In the genomic region with DNA sequence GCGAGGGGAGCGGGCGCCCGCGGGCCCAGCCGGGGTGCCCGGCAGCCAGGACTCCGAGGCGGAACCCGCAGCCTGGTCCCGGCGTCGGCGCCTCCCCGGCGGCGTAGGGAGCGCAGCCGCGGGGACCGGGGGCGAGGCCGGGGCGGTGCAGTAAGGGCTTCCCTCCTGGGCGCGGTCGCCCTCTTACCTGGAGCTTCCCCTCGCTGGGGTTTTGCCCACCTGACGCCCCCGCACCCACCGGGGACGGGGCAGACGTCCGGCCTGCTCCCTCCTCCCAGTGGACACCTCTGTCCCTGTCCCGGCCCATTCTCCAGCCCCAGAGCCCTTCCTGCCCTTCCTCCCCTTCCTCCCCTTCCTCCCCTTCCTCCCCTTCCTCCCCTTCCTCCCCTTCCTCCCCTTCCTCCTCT, we compare ENCODE assay signal across 8 cellular contexts. TPM values are rescaled to one million over a fixed set of nuclear protein-coding genes. Genes with fewer than 3 reads are reported as not detected.
DNase-seq lines count a peak whose midpoint lies in the region; ATAC-seq and TF ChIP-seq lines count a peak whose summit lies in the region.

No MANE protein-coding gene starts in this region.

- no peak for TF ChIP-seq CTCF in fibroblast of lung (conservative IDR thresholded peaks at IDR 0.05 in 1 of 2, IDR thresholded peaks at IDR 0.05 in 1 of 2; ENCODE audit: low read depth in 1 of 2, low read length in 2 of 2)

- no peaks in the 10 kb centered on the region for H3K27me3 Mint-ChIP-seq in activated CD4-positive, alpha-beta memory T cell treated with anti-CD3 and anti-CD28 coated beads, Interleukin-2, amount 10 ng/mL, durations not matched to agents 7 days and 5 days

- peak overlapping the region; percentile 93 for H3K4me2 ChIP-seq in fibroblast of lung (ENCODE audit: extremely low read depth, insufficient read depth, low read length)
- peak overlapping the region; percentile 61 for H3K4me2 ChIP-seq in trophoblast cell (ENCODE audit: low read length)

- H3K4ac ChIP-seq in trophoblast cell (ENCODE audit: low read depth, low read length): peak overlapping the region; percentile 95

- WGBS in trophoblast cell (ENCODE audit: extremely low coverage, insufficient coverage, insufficient read length): no CpG with 5 or more reads among the region's 35 CpGs

- peaks cover 2% of the 10 kb centered on the region for H4K20me1 ChIP-seq in fibroblast of lung (ENCODE audit: control insufficient read depth, extremely low read depth, insufficient read depth, low read length)

- H3K36me3 ChIP-seq in fibroblast of lung (ENCODE audit: control insufficient read depth, insufficient read depth, low read length) (peaks cover 8% of the 10 kb centered on the region), trophoblast cell (ENCODE audit: control insufficient read depth in 1 of 2, insufficient read depth in 2 of 2, low read length in 2 of 2) (peaks cover 14% of the 10 kb centered on the region in 2 experiments)

- H3K27me3 ChIP-seq in fibroblast of lung (ENCODE audit: control insufficient read depth, insufficient read depth, low read length) (no peaks in the 10 kb centered on the region), trophoblast cell (ENCODE audit: insufficient read depth, low read length) (no peaks in the 10 kb centered on the region)

- CTCF ChIA-PET in activated CD4-positive, alpha-beta memory T cell treated with anti-CD3 and anti-CD28 coated beads, Interleukin-2, amount 10 ng/mL, durations not matched to agents 7 days and 5 days (lab: Charles Lee): interaction anchor here (0.7 to 1.6 kb wide), 10 partner anchors 25 to 477 kb away, joined by 3 to 8 read pairs (median 4); partner anchors contain the start of genes TMBIM6 and TUBA1B

- H2BK120ac ChIP-seq in trophoblast cell (ENCODE audit: insufficient read depth, low read length, poor library complexity): peak overlapping the region; percentile 90

- H2AFZ ChIP-seq in fibroblast of lung (ENCODE audit: low read length): peak overlapping the region; percentile 59
- peak overlapping the region; percentile 75 for H2AFZ ChIP-seq in trophoblast cell (ENCODE audit: insufficient read depth, low read length, poor library complexity)

- H3K79me2 ChIP-seq in fibroblast of lung (ENCODE audit: control insufficient read depth, insufficient read depth, low read length): peaks cover 52% of the 10 kb centered on the region
- peaks cover 28% of the 10 kb centered on the region for H3K79me2 ChIP-seq in trophoblast cell (ENCODE audit: control insufficient read depth, insufficient read depth, low read length, poor library complexity)

- H3K9ac ChIP-seq in fibroblast of lung (ENCODE audit: insufficient read depth, low read length) (peak overlapping the region; percentile 72), trophoblast cell (ENCODE audit: low read length) (peak overlapping the region; percentile 61)

- H3K27ac ChIP-seq in fibroblast of lung (ENCODE audit: insufficient read depth, low read length) (peak overlapping the region; percentile 98), trophoblast cell (ENCODE audit: low read depth, low read length) (peak overlapping the region; percentile 84)

- peaks cover 23% of the 10 kb centered on the region for H3K4me1 ChIP-seq in fibroblast of lung (ENCODE audit: control insufficient read depth, extremely low read depth, insufficient read depth, low read length)
- peaks cover 11 to 14% of the 10 kb centered on the region in 2 experiments for H3K4me1 ChIP-seq in trophoblast cell (ENCODE audit: control insufficient read depth in 1 of 2, insufficient read depth in 2 of 2, low read length in 2 of 2)

- peak overlapping the region; percentile 95 for H4K12ac ChIP-seq in trophoblast cell (ENCODE audit: low read depth, low read length)

- peak overlapping the region; percentile 98 for H4K91ac ChIP-seq in trophoblast cell (ENCODE audit: low read depth, low read length)

- H3K4me1 Mint-ChIP-seq in activated CD4-positive, alpha-beta memory T cell treated with anti-CD3 and anti-CD28 coated beads, Interleukin-2, amount 10 ng/mL, durations not matched to agents 7 days and 5 days: peaks cover 54% of the 10 kb centered on the region

- no peak overlapping the region for H3K23ac ChIP-seq in trophoblast cell (ENCODE audit: low read length)

- peak overlapping the region; percentile 95 for H3K27ac Mint-ChIP-seq in activated CD4-positive, alpha-beta memory T cell treated with anti-CD3 and anti-CD28 coated beads, Interleukin-2, amount 10 ng/mL, durations not matched to agents 7 days and 5 days

- peak; percentile 62 for DNase-seq in COLO668 (lab: John Stamatoyannopoulos, UW; ENCODE audit: unreplicated experiment)
- DNase-seq in activated CD4-positive, alpha-beta memory T cell treated with anti-CD3 and anti-CD28 coated beads, Interleukin-2, amount 10 ng/mL, durations not matched to agents 7 days and 5 days: no peak
- peak in 1 of 2 donors; percentile 54 for DNase-seq in fibroblast of lung (ENCODE audit: low read depth in 2 of 2)
- peak in 1 of 2 donors; percentile 54 for DNase-seq in trophoblast cell
- DNase-seq in LoVo (ENCODE audit: low spot score): no peak
- DNase-seq in globus pallidus (ENCODE audit: low spot score): no peak

- no peak overlapping the region for H2BK12ac ChIP-seq in trophoblast cell (ENCODE audit: low read length)

- no peaks in the 10 kb centered on the region for H3K9me3 Mint-ChIP-seq in activated CD4-positive, alpha-beta memory T cell treated with anti-CD3 and anti-CD28 coated beads, Interleukin-2, amount 10 ng/mL, durations not matched to agents 7 days and 5 days

- peaks cover 41% of the 10 kb centered on the region for H3K36me3 Mint-ChIP-seq in activated CD4-positive, alpha-beta memory T cell treated with anti-CD3 and anti-CD28 coated beads, Interleukin-2, amount 10 ng/mL, durations not matched to agents 7 days and 5 days (ENCODE audit: low read depth)

- peak overlapping the region; percentile 95 for H4K8ac ChIP-seq in trophoblast cell (ENCODE audit: low read depth, low read length)

- peak; percentile 39 for ATAC-seq in GM19452 (IDR thresholded peaks at IDR 0.05; ENCODE audit: unreplicated experiment)
- peak; percentile 21 for ATAC-seq in HG03457 (IDR thresholded peaks at IDR 0.05; ENCODE audit: unreplicated experiment)

- peak overlapping the region; percentile 91 for H3K18ac ChIP-seq in trophoblast cell (ENCODE audit: low read length)

- no peaks in the 10 kb centered on the region for H3K9me3 ChIP-seq in fibroblast of lung (ENCODE audit: control insufficient read depth, insufficient read depth, low read depth, low read length)
- no peaks in the 10 kb centered on the region for H3K9me3 ChIP-seq in trophoblast cell (ENCODE audit: insufficient read depth, low read depth, low read length)

- H3K4me3 Mint-ChIP-seq in activated CD4-positive, alpha-beta memory T cell treated with anti-CD3 and anti-CD28 coated beads, Interleukin-2, amount 10 ng/mL, durations not matched to agents 7 days and 5 days: peak overlapping the region; percentile 95

- H3K79me1 ChIP-seq in trophoblast cell (ENCODE audit: low read length): peaks cover 15% of the 10 kb centered on the region

- H2BK5ac ChIP-seq in trophoblast cell (ENCODE audit: low read depth, low read length, poor library complexity): peak overlapping the region; percentile 81

- H3K14ac ChIP-seq in trophoblast cell (ENCODE audit: low read length): peak overlapping the region; percentile 95

- POLR2A ChIA-PET in activated CD4-positive, alpha-beta memory T cell treated with anti-CD3 and anti-CD28 coated beads, Interleukin-2, amount 10 ng/mL, durations not matched to agents 7 days and 5 days (lab: Charles Lee): interaction anchor here (0.6 to 7.6 kb wide), 32 partner anchors 10 to 579 kb away, joined by 3 to 132 read pairs (median 5); partner anchors contain the start of genes BCDIN3D, LMBR1L, PRPH and RHEBL1

- H3K4me3 ChIP-seq in fibroblast of lung (replicated peaks in 1 of 4; ENCODE audit: control extremely low read depth in 1 of 4, insufficient read depth in 1 of 4, low read depth in 3 of 4, low read length in 4 of 4) (peak overlapping the region; percentile 67 to 99 (median 92)), trophoblast cell (ENCODE audit: low read depth, low read length) (peak overlapping the region; percentile 85)

- peak overlapping the region; percentile 3 for H2AK5ac ChIP-seq in trophoblast cell (ENCODE audit: low read length)

RNA-seq across cellular contexts. Expression of gene TUBA1C, which starts 0.4 kb away (rescaled TPM):
- total RNA-seq in activated CD4-positive, alpha-beta memory T cell treated with anti-CD3 and anti-CD28 coated beads, Interleukin-2, amount 10 ng/mL, durations not matched to agents 7 days and 5 days: 100 to 1,000 TPM; 250 to 262 TPM
- total RNA-seq in fibroblast of lung: 121 and 164 TPM in 2 replicates
- polyA plus RNA-seq in fibroblast of lung: 1,111 and 2,663 TPM in 2 replicates
- polyA plus RNA-seq in fibroblast of lung (2012): 412 and 839 TPM in 2 replicates
- polyA minus RNA-seq in fibroblast of lung (ENCODE audit: low replicate concordance): 1,833 and 3,318 TPM in 2 replicates
- polyA plus RNA-seq in trophoblast cell (2013): 999 and 1,017 TPM in 2 replicates

RNA-seq across cellular contexts. Expression of gene PRPH, which starts 30.5 kb away (rescaled TPM):
- under 1 TPM in 1 of 2 experiments, not detected in 1; 0.38 TPM for total RNA-seq in activated CD4-positive, alpha-beta memory T cell treated with anti-CD3 and anti-CD28 coated beads, Interleukin-2, amount 10 ng/mL, durations not matched to agents 7 days and 5 days
- total RNA-seq in fibroblast of lung: 0.26 and 0.50 TPM in 2 replicates
- polyA plus RNA-seq in fibroblast of lung: 0.06 and 0.49 TPM in 2 replicates
- polyA plus RNA-seq in fibroblast of lung (2012): 0.75 TPM in 1 of 2 replicates, not detected in the other
- 0.70 TPM in 1 of 2 replicates, not detected in the other for polyA minus RNA-seq in fibroblast of lung (ENCODE audit: low replicate concordance)
- polyA plus RNA-seq in trophoblast cell (2013): 0.03 and 0.08 TPM in 2 replicates

RNA-seq across cellular contexts. Expression of gene TROAP, which starts 58.6 kb away (rescaled TPM):
- total RNA-seq in activated CD4-positive, alpha-beta memory T cell treated with anti-CD3 and anti-CD28 coated beads, Interleukin-2, amount 10 ng/mL, durations not matched to agents 7 days and 5 days: 10 to 100 TPM; 75.1 to 79.5 TPM
- 0.51 and 6.3 TPM in 2 replicates for total RNA-seq in fibroblast of lung
- polyA plus RNA-seq in fibroblast of lung: 4.8 and 22.4 TPM in 2 replicates
- 8.0 and 26.6 TPM in 2 replicates for polyA plus RNA-seq in fibroblast of lung (2012)
- polyA minus RNA-seq in fibroblast of lung (ENCODE audit: low replicate concordance): 20.1 and 62.8 TPM in 2 replicates
- 36.9 and 42.9 TPM in 2 replicates for polyA plus RNA-seq in trophoblast cell (2013)

Comparison
In these comparisons a context has a peak if more than half of its experiments do, and no peak if none do; other contexts are left out.
1. RNA of gene TROAP, which starts 58.6 kb away (total RNA-seq): 75.1 to 79.5 TPM in activated CD4-positive, alpha-beta memory T cell treated with anti-CD3 and anti-CD28 coated beads, Interleukin-2, amount 10 ng/mL, durations not matched to agents 7 days and 5 days; 0.51 to 6.3 TPM in fibroblast of lung; every median in the first group is over 10 times any median in the second.